Comparison of ENCODE assay signal across 15 cellular contexts in genomic region chr13:24032252-24032651, GRCh38.
A peak's percentile ranks its signal among the peaks of the same experiment; 100 is the strongest.
DNase-seq lines count a peak whose midpoint lies in the region; ATAC-seq and TF ChIP-seq lines count a peak whose summit lies in the region.
"Had no signal": no experiment of that assay in that cellular context is flagged by ENCODE, and none has a peak within 500 bp of the region (broad histone marks: within the 10 kb centered on the region; RNA-seq: fewer than 3 reads in every experiment).

No MANE protein-coding gene starts in this region.

- DNase-seq in EH (ENCODE audit: low read depth), result peak; percentile 91
- no peak for DNase-seq in body of pancreas
- no peak for DNase-seq in hepatocyte (ENCODE audit: low spot score)
- no peak for DNase-seq in stomach
- no peak for DNase-seq in NCI-H510A (lab: John Stamatoyannopoulos, UW)
- DNase-seq in nephron progenitor cell, result no peak
- DNase-seq: activated naive CD8-positive, alpha-beta T cell treated with anti-CD3 and anti-CD28 coated beads, Interleukin-2, amount 50 U/mL, for 24 hours; CD4-positive, CD25-positive, alpha-beta regulatory T cell; mammary epithelial cell; NCI-H2171 treated with DMSO at 0.1 percent for 48 hours had no signal

- H3K79me2 ChIP-seq in hepatocyte, result no peaks in the 10 kb centered on the region
- H3K79me2 ChIP-seq: parathyroid adenoma had no signal

- H3K27ac ChIP-seq in body of pancreas (peak overlapping the region; percentile 66 to 90 (median 83)), hepatocyte (peak overlapping the region; percentile 48), stomach (peak overlapping the region in 4 of 5 donors; percentile 64 to 82 (median 74))
- H3K27ac ChIP-seq: parathyroid adenoma had no signal

- no peaks in the 10 kb centered on the region for H3K27me3 Mint-ChIP-seq in nephron progenitor cell (ENCODE audit: low read depth, poor library complexity)

- H3K9me3 ChIP-seq in body of pancreas (no peaks in the 10 kb centered on the region), hepatocyte (ENCODE audit: low read depth) (no peaks in the 10 kb centered on the region), stomach (no peaks in the 10 kb centered on the region)
- H3K9me3 ChIP-seq: MG63 had no signal

- no peak overlapping the region for H3K27ac Mint-ChIP-seq in nephron progenitor cell
- H3K27ac Mint-ChIP-seq: activated naive CD8-positive, alpha-beta T cell treated with anti-CD3 and anti-CD28 coated beads, Interleukin-2, amount 50 U/mL, for 24 hours; CD4-positive, CD25-positive, alpha-beta regulatory T cell; stimulated activated effector memory CD8-positive, alpha-beta T cell treated with anti-CD3 and anti-CD28 coated beads, Interleukin-12 subunit alpha, Interleukin-12 subunit beta, amount 100 ng/mL, for 72 hours had no signal

- H3K9me3 Mint-ChIP-seq in nephron progenitor cell, result peaks cover 4% of the 10 kb centered on the region
- H3K9me3 Mint-ChIP-seq: activated naive CD8-positive, alpha-beta T cell treated with anti-CD3 and anti-CD28 coated beads, Interleukin-2, amount 50 U/mL, for 24 hours; stimulated activated effector memory CD8-positive, alpha-beta T cell treated with anti-CD3 and anti-CD28 coated beads, Interleukin-12 subunit alpha, Interleukin-12 subunit beta, amount 100 ng/mL, for 72 hours had no signal

- no peaks in the 10 kb centered on the region for H3K36me3 Mint-ChIP-seq in nephron progenitor cell (ENCODE audit: low read depth)
- H3K36me3 Mint-ChIP-seq: CD4-positive, CD25-positive, alpha-beta regulatory T cell; stimulated activated effector memory CD8-positive, alpha-beta T cell treated with anti-CD3 and anti-CD28 coated beads, Interleukin-12 subunit alpha, Interleukin-12 subunit beta, amount 100 ng/mL, for 72 hours had no signal

- TF ChIP-seq CTCF in body of pancreas (IDR thresholded peaks at IDR 0.05) (no peak), hepatocyte (IDR thresholded peaks at IDR 0.05; ENCODE audit: poor library complexity) (no peak), stomach (IDR thresholded peaks at IDR 0.05) (no peak), nephron progenitor cell (IDR thresholded peaks at IDR 0.05) (no peak)

- WGBS in body of pancreas, 2 donors, result 5 to 8% methylated on average over 2 of the region's 2 CpGs
- WGBS in hepatocyte (ENCODE audit: low lambda C conversion rate, missing lambda C conversion rate), result 64% methylated on average over 2 of the region's 2 CpGs
- WGBS in stomach, 5 donors, result 12 to 26% (median 18%) methylated on average over 2 of the region's 2 CpGs

- TF ChIP-seq EP300 in stomach (IDR thresholded peaks at IDR 0.05), result no peak

- intact Hi-C loops in body of pancreas (cut with DNase I), result no loop called here
- intact Hi-C loops in stomach (cut with DNase I; ENCODE audit: low total_unique reads), result no loop called here

- H3K9me2 ChIP-seq in hepatocyte (replicated peaks; ENCODE audit: insufficient read depth), result no peaks in the 10 kb centered on the region

- ATAC-seq in body of pancreas, result peak; percentile 58
- ATAC-seq in GM18502 (IDR thresholded peaks at IDR 0.05; ENCODE audit: poor library complexity, unreplicated experiment), result no peak
- ATAC-seq in HG02678 (IDR thresholded peaks at IDR 0.05; ENCODE audit: unreplicated experiment), result no peak
- ATAC-seq: activated naive CD8-positive, alpha-beta T cell treated with anti-CD3 and anti-CD28 coated beads, Interleukin-2, amount 50 U/mL, for 24 hours; stimulated activated effector memory CD8-positive, alpha-beta T cell treated with anti-CD3 and anti-CD28 coated beads, Interleukin-12 subunit alpha, Interleukin-12 subunit beta, amount 100 ng/mL, for 72 hours had no signal

- H3K4me3 ChIP-seq in body of pancreas (no peak overlapping the region), hepatocyte (no peak overlapping the region), stomach (no peak overlapping the region)
- H3K4me3 ChIP-seq: MG63 had no signal

- H3K4me2 ChIP-seq in hepatocyte, result peak overlapping the region; percentile 10

- H3K4me3 Mint-ChIP-seq in nephron progenitor cell, result no peak overlapping the region
- H3K4me3 Mint-ChIP-seq: activated naive CD8-positive, alpha-beta T cell treated with anti-CD3 and anti-CD28 coated beads, Interleukin-2, amount 50 U/mL, for 24 hours; CD4-positive, CD25-positive, alpha-beta regulatory T cell; stimulated activated effector memory CD8-positive, alpha-beta T cell treated with anti-CD3 and anti-CD28 coated beads, Interleukin-12 subunit alpha, Interleukin-12 subunit beta, amount 100 ng/mL, for 72 hours had no signal

- H2AFZ ChIP-seq in hepatocyte, result no peak overlapping the region
- H2AFZ ChIP-seq: parathyroid adenoma had no signal

- TF ChIP-seq POLR2A in body of pancreas (IDR thresholded peaks at IDR 0.05) (no peak), stomach (IDR thresholded peaks at IDR 0.05) (no peak)

- no peaks in the 10 kb centered on the region for H3K4me1 Mint-ChIP-seq in nephron progenitor cell
- H3K4me1 Mint-ChIP-seq: activated naive CD8-positive, alpha-beta T cell treated with anti-CD3 and anti-CD28 coated beads, Interleukin-2, amount 50 U/mL, for 24 hours; CD4-positive, CD25-positive, alpha-beta regulatory T cell; stimulated activated effector memory CD8-positive, alpha-beta T cell treated with anti-CD3 and anti-CD28 coated beads, Interleukin-12 subunit alpha, Interleukin-12 subunit beta, amount 100 ng/mL, for 72 hours had no signal

- H3K27me3 ChIP-seq in body of pancreas (no peaks in the 10 kb centered on the region), hepatocyte (no peaks in the 10 kb centered on the region), stomach (no peaks in the 10 kb centered on the region)
- H3K27me3 ChIP-seq: MG63 had no signal

- H3K36me3 ChIP-seq in body of pancreas (replicated peaks in 1 of 2; ENCODE audit: insufficient read depth in 1 of 2, low read depth in 2 of 2) (no peaks in the 10 kb centered on the region), hepatocyte (replicated peaks; ENCODE audit: insufficient read depth, low read depth) (no peaks in the 10 kb centered on the region), stomach (no peaks in the 10 kb centered on the region)
- H3K36me3 ChIP-seq: MG63 had no signal

- no peaks in the 10 kb centered on the region for H4K20me1 ChIP-seq in hepatocyte (ENCODE audit: insufficient read depth, poor library complexity, severe bottlenecking)

- peaks cover 56% of the 10 kb centered on the region for H3K4me1 ChIP-seq in body of pancreas
- peaks cover 29% of the 10 kb centered on the region for H3K4me1 ChIP-seq in hepatocyte (ENCODE audit: insufficient read depth)
- peaks cover 40 to 57% (median 49%) of the 10 kb centered on the region in 4 donors for H3K4me1 ChIP-seq in stomach
